2 cellular contexts compared by ENCODE assay signal in the genomic region with DNA sequence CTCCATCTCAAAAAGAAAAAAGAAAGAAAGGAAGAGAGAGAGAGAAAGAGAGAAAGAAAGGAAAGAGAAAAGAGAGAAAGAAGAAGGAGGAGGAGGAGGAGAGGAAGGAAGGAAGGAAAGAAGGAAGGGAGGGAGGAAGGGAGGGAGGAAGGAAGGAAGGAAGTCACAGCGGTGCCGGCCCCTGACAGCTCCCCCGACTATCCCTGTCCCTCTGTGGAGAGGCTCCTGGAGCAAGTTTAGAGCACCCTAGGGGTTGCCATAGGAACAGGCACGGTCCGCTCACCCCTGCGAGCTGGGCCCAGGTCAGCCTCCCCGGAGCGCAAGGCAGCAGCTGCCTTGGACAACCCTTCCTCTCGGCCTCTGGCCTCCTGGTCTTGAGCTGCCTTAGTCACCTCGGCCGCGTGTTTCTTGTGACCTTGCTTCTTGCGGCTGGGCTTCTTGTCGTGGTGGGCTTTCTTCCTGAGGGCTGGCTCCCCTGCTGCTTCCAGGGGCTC.
TF ChIP-seq lines count a peak whose summit lies in the region.

No MANE protein-coding gene starts in this region.

TF ChIP-seq in GM23338, 12 proteins besides CTCF, POLR2A, EP300 and RAD21:
- TF ChIP-seq ZNF114 (CRISPR knock-in tag; IDR thresholded peaks at IDR 0.05) (no peak), STAT1 (IDR thresholded peaks at IDR 0.05; ENCODE audit: unreplicated experiment) (no peak), POLR2AphosphoS5 (IDR thresholded peaks at IDR 0.05; ENCODE audit: low read depth) (no peak), ZNF462 (CRISPR knock-in tag; IDR thresholded peaks at IDR 0.05) (no peak), CREB1 (CRISPR knock-in tag; IDR thresholded peaks at IDR 0.05; ENCODE audit: low read depth) (no peak), ETS1 (IDR thresholded peaks at IDR 0.05) (no peak), EZH2phosphoT487 (IDR thresholded peaks at IDR 0.05; ENCODE audit: unreplicated experiment) (no peak)
- TF ChIP-seq, protein P1, sequence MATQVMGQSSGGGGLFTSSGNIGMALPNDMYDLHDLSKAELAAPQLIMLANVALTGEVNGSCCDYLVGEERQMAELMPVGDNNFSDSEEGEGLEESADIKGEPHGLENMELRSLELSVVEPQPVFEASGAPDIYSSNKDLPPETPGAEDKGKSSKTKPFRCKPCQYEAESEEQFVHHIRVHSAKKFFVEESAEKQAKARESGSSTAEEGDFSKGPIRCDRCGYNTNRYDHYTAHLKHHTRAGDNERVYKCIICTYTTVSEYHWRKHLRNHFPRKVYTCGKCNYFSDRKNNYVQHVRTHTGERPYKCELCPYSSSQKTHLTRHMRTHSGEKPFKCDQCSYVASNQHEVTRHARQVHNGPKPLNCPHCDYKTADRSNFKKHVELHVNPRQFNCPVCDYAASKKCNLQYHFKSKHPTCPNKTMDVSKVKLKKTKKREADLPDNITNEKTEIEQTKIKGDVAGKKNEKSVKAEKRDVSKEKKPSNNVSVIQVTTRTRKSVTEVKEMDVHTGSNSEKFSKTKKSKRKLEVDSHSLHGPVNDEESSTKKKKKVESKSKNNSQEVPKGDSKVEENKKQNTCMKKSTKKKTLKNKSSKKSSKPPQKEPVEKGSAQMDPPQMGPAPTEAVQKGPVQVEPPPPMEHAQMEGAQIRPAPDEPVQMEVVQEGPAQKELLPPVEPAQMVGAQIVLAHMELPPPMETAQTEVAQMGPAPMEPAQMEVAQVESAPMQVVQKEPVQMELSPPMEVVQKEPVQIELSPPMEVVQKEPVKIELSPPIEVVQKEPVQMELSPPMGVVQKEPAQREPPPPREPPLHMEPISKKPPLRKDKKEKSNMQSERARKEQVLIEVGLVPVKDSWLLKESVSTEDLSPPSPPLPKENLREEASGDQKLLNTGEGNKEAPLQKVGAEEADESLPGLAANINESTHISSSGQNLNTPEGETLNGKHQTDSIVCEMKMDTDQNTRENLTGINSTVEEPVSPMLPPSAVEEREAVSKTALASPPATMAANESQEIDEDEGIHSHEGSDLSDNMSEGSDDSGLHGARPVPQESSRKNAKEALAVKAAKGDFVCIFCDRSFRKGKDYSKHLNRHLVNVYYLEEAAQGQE (IDR thresholded peaks at IDR 0.05; ENCODE audit: unreplicated experiment): no peak

TF ChIP-seq in WTC11, 78 proteins besides CTCF, POLR2A, EP300 and RAD21:
- TF ChIP-seq TCF7 (CRISPR knock-in tag; IDR thresholded peaks at IDR 0.05; ENCODE audit: low read depth) (no peak), ZBTB21 (CRISPR knock-in tag; IDR thresholded peaks at IDR 0.05; ENCODE audit: borderline replicate concordance) (no peak)
- TF ChIP-seq, protein P2, sequence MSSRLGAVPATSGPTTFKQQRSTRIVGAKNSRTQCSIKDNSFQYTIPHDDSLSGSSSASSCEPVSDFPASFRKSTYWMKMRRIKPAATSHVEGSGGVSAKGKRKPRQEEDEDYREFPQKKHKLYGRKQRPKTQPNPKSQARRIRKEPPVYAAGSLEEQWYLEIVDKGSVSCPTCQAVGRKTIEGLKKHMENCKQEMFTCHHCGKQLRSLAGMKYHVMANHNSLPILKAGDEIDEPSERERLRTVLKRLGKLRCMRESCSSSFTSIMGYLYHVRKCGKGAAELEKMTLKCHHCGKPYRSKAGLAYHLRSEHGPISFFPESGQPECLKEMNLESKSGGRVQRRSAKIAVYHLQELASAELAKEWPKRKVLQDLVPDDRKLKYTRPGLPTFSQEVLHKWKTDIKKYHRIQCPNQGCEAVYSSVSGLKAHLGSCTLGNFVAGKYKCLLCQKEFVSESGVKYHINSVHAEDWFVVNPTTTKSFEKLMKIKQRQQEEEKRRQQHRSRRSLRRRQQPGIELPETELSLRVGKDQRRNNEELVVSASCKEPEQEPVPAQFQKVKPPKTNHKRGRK (CRISPR knock-in tag; IDR thresholded peaks at IDR 0.05; ENCODE audit: borderline replicate concordance): peak; percentile 90; the same call in 1 of the 2 replicates
